Comparison of ENCODE assay signal across 19 cellular contexts in the genomic region with DNA sequence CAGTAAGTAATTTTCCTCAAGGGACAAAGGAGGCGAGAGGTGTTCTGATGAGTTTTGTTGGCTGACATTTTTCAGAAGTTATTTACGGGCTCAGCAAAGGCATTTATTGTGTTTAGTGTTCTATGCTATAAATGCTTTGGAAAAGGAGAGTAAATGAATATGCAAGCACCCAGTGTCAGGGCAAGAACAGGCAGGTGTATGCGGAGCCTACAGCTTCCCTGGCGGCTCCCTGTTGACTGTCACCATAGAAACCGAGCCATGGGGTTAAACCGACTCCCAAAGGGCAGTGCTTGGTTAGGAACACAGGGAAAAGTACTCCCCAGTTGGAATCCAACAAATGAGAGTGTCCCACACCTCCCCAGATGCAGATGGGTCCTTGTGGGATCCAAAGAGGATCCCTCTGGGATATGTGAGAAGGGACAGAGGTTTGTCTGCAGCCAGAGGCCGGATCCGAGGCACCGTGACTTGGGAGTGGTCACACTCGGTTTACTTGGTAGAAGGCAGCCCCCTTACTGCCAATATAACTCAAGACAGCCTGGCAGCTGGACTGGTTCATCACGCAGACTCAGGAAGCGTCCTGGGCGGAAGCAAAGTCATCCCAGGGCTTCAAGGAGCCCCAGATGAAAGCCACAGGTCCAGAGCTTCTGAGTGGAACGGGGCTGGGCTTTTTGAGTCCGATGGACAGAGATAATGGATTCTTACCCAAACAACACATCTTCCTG.
DNase-seq lines count a peak whose midpoint lies in the region; ATAC-seq and TF ChIP-seq lines count a peak whose summit lies in the region.
"Had no signal": no experiment of that assay in that cellular context is flagged by ENCODE, and none has a peak within 500 bp of the region (broad histone marks: within the 10 kb centered on the region; RNA-seq: fewer than 3 reads in every experiment).

No MANE protein-coding gene starts in this region.

- H2AFZ ChIP-seq in neural cell (ENCODE audit: low read depth, low read length): no peak overlapping the region

- TF ChIP-seq EP300 in neural cell (conservative IDR thresholded peaks at IDR 0.05; ENCODE audit: poor library complexity, severe bottlenecking): no peak

- no peaks in the 10 kb centered on the region for H4K20me1 ChIP-seq in neural cell (ENCODE audit: insufficient read depth)

- H3K9ac ChIP-seq in neural cell (ENCODE audit: low read length): no peak overlapping the region

- H3K36me3 ChIP-seq in neural cell (ENCODE audit: insufficient read depth, low read length): no peaks in the 10 kb centered on the region
- H3K36me3 ChIP-seq: gastrocnemius medialis, upper lobe of left lung had no signal

- no peak for TF ChIP-seq CTCF in neural cell (IDR thresholded peaks at IDR 0.05; ENCODE audit: poor library complexity, severe bottlenecking)

- peak overlapping the region; percentile 30 for H3K4me3 ChIP-seq in neural cell (ENCODE audit: low read length)
- H3K4me3 ChIP-seq: gastrocnemius medialis, upper lobe of left lung had no signal

- H3K9me2 ChIP-seq in neural cell (ENCODE audit: insufficient read depth, low read length): no peaks in the 10 kb centered on the region

- no peaks in the 10 kb centered on the region for H3K9me3 ChIP-seq in neural cell (ENCODE audit: low read length)
- H3K9me3 ChIP-seq: gastrocnemius medialis, upper lobe of left lung had no signal

- DNase-seq in NCI-H1092 treated with DMSO at 0.1 percent for 48 hours (lab: John Stamatoyannopoulos, UW) (peak; percentile 6), NCI-H1092 (lab: John Stamatoyannopoulos, UW) (no peak), NCI-H2107 (lab: John Stamatoyannopoulos, UW) (peak; percentile 39), NCI-H748 treated with DMSO at 0.1 percent for 48 hours (lab: John Stamatoyannopoulos, UW) (peak; percentile 7), NCI-H82 treated with DMSO at 0.1 percent for 48 hours (lab: John Stamatoyannopoulos, UW; ENCODE audit: unreplicated experiment) (no peak)
- DNase-seq: 8988T; activated CD8-positive, alpha-beta memory T cell treated with anti-CD3 and anti-CD28 coated beads, Interleukin-2, amount 50 U/mL, for 48 hours; central memory CD4-positive, alpha-beta T cell; gastrocnemius medialis; HCEC 1CT; NCI-H2029 treated with DMSO at 0.1 percent for 48 hours; SIG-M5; stimulated activated CD4-positive, alpha-beta T cell treated with anti-CD3 and anti-CD28 coated beads, Interleukin-2, amount 100 ng/mL, for 48 hours; T-helper 1 cell; upper lobe of left lung had no signal

- H3K79me2 ChIP-seq in neural cell (replicated peaks; ENCODE audit: insufficient read depth, low read length): no peaks in the 10 kb centered on the region

- H3K4me2 ChIP-seq in neural cell (ENCODE audit: low read length): no peak overlapping the region

- no peak for TF ChIP-seq RAD21 in neural cell (conservative IDR thresholded peaks at IDR 0.05)

- no peaks in the 10 kb centered on the region for H3F3A ChIP-seq in neural cell (ENCODE audit: insufficient read depth, low read length, poor library complexity, severe bottlenecking)

- H3K27ac ChIP-seq in neural cell (ENCODE audit: low read length): no peak overlapping the region
- H3K27ac ChIP-seq: gastrocnemius medialis, upper lobe of left lung had no signal

- ATAC-seq in GM21737 (IDR thresholded peaks at IDR 0.05; ENCODE audit: unreplicated experiment): no peak
- ATAC-seq in HG02623 (IDR thresholded peaks at IDR 0.05; ENCODE audit: unreplicated experiment): no peak
- ATAC-seq: gastrocnemius medialis, left lobe of liver had no signal

- H3K27me3 ChIP-seq in neural cell (ENCODE audit: insufficient read depth, low read depth, low read length): no peaks in the 10 kb centered on the region
- H3K27me3 ChIP-seq: upper lobe of left lung had no signal

TF ChIP-seq in neural cell, 6 proteins besides CTCF, POLR2A, EP300 and RAD21:
- TF ChIP-seq POLR2AphosphoS5 (IDR thresholded peaks at IDR 0.05): no peak
- TF ChIP-seq SMC3 (conservative IDR thresholded peaks at IDR 0.05; ENCODE audit: poor library complexity): no peak
- no peak for TF ChIP-seq EZH2 (IDR thresholded peaks at IDR 0.05; ENCODE audit: borderline replicate concordance, insufficient read depth, low read length, poor library complexity, severe bottlenecking)
- TF ChIP-seq TAF1 (IDR thresholded peaks at IDR 0.05; ENCODE audit: low read depth): no peak
- TF ChIP-seq, protein P1, sequence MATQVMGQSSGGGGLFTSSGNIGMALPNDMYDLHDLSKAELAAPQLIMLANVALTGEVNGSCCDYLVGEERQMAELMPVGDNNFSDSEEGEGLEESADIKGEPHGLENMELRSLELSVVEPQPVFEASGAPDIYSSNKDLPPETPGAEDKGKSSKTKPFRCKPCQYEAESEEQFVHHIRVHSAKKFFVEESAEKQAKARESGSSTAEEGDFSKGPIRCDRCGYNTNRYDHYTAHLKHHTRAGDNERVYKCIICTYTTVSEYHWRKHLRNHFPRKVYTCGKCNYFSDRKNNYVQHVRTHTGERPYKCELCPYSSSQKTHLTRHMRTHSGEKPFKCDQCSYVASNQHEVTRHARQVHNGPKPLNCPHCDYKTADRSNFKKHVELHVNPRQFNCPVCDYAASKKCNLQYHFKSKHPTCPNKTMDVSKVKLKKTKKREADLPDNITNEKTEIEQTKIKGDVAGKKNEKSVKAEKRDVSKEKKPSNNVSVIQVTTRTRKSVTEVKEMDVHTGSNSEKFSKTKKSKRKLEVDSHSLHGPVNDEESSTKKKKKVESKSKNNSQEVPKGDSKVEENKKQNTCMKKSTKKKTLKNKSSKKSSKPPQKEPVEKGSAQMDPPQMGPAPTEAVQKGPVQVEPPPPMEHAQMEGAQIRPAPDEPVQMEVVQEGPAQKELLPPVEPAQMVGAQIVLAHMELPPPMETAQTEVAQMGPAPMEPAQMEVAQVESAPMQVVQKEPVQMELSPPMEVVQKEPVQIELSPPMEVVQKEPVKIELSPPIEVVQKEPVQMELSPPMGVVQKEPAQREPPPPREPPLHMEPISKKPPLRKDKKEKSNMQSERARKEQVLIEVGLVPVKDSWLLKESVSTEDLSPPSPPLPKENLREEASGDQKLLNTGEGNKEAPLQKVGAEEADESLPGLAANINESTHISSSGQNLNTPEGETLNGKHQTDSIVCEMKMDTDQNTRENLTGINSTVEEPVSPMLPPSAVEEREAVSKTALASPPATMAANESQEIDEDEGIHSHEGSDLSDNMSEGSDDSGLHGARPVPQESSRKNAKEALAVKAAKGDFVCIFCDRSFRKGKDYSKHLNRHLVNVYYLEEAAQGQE (IDR thresholded peaks at IDR 0.05; ENCODE audit: borderline replicate concordance): no peak
- TF ChIP-seq MXI1 (conservative IDR thresholded peaks at IDR 0.05; ENCODE audit: poor library complexity, severe bottlenecking): no peak

Comparison
In these comparisons a context has a peak if more than half of its experiments do, and no peak if none do; other contexts are left out.
1. DNase-seq: peak in NCI-H1092 treated with DMSO at 0.1 percent for 48 hours (single experiment), NCI-H2107 (single experiment) and NCI-H748 treated with DMSO at 0.1 percent for 48 hours (single experiment); none in NCI-H1092 (single experiment) and NCI-H82 treated with DMSO at 0.1 percent for 48 hours (single experiment).